In the genomic region with DNA sequence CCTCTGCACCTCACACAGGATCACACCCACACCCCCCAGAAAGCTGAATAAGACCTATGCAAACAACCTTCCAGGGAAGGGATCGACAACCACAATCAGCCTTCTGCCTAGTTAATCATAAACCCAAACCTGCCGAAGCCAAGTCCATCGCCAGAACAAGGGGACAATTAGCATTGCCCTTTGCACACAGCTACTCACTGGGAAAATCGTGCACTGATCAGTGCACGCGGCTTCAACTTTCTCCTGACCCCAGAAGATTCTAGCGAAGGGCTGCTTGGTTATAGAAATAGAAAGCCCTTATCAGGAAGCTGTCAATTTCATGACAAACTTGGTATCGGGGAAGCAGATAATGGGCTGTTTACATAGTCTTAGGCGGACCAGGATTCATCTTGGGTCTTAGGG, we compare ENCODE assay signal across 1 cellular context.
TF ChIP-seq lines count a peak whose summit lies in the region.

No MANE protein-coding gene starts in this region.

TF ChIP-seq in HepG2, 621 proteins besides CTCF, POLR2A, EP300 and RAD21 (continued from another document and continues in another):
- no peak; the same call in 1 of the 2 replicates for TF ChIP-seq ZNF564 (CRISPR knock-in tag; IDR thresholded peaks at IDR 0.05)
- TF ChIP-seq, protein P1, sequence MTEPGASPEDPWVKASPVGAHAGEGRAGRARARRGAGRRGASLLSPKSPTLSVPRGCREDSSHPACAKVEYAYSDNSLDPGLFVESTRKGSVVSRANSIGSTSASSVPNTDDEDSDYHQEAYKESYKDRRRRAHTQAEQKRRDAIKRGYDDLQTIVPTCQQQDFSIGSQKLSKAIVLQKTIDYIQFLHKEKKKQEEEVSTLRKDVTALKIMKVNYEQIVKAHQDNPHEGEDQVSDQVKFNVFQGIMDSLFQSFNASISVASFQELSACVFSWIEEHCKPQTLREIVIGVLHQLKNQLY (CRISPR knock-in tag; IDR thresholded peaks at IDR 0.05), result no peak
- no peak for TF ChIP-seq KLF13 (CRISPR knock-in tag; IDR thresholded peaks at IDR 0.05)
- no peak for TF ChIP-seq FLYWCH1 (CRISPR knock-in tag; IDR thresholded peaks at IDR 0.05)
- peak; percentile 90; the same call in 1 of the 2 replicates for TF ChIP-seq ZNF614 (CRISPR knock-in tag; IDR thresholded peaks at IDR 0.05; ENCODE audit: borderline replicate concordance)
- no peak for TF ChIP-seq ZNF891 (CRISPR knock-in tag; IDR thresholded peaks at IDR 0.05)
- no peak for TF ChIP-seq SMAD1 (CRISPR knock-in tag; IDR thresholded peaks at IDR 0.05; ENCODE audit: borderline replicate concordance, low read depth)
- TF ChIP-seq, protein P2, sequence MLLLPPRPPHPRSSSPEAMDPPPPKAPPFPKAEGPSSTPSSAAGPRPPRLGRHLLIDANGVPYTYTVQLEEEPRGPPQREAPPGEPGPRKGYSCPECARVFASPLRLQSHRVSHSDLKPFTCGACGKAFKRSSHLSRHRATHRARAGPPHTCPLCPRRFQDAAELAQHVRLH (CRISPR knock-in tag; IDR thresholded peaks at IDR 0.05; ENCODE audit: borderline replicate concordance, low read depth), result no peak
- TF ChIP-seq RXRB (CRISPR knock-in tag; IDR thresholded peaks at IDR 0.05; ENCODE audit: borderline replicate concordance), result peak; percentile 74
- TF ChIP-seq, protein P3, sequence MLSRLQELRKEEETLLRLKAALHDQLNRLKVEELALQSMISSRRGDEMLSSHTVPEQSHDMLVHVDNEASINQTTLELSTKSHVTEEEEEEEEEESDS (CRISPR knock-in tag; IDR thresholded peaks at IDR 0.05; ENCODE audit: borderline replicate concordance), result no peak
- TF ChIP-seq, protein P4, sequence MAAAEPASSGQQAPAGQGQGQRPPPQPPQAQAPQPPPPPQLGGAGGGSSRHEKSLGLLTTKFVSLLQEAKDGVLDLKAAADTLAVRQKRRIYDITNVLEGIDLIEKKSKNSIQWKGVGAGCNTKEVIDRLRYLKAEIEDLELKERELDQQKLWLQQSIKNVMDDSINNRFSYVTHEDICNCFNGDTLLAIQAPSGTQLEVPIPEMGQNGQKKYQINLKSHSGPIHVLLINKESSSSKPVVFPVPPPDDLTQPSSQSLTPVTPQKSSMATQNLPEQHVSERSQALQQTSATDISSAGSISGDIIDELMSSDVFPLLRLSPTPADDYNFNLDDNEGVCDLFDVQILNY (CRISPR knock-in tag; conservative IDR thresholded peaks at IDR 0.05), result no peak
- TF ChIP-seq, protein P5, sequence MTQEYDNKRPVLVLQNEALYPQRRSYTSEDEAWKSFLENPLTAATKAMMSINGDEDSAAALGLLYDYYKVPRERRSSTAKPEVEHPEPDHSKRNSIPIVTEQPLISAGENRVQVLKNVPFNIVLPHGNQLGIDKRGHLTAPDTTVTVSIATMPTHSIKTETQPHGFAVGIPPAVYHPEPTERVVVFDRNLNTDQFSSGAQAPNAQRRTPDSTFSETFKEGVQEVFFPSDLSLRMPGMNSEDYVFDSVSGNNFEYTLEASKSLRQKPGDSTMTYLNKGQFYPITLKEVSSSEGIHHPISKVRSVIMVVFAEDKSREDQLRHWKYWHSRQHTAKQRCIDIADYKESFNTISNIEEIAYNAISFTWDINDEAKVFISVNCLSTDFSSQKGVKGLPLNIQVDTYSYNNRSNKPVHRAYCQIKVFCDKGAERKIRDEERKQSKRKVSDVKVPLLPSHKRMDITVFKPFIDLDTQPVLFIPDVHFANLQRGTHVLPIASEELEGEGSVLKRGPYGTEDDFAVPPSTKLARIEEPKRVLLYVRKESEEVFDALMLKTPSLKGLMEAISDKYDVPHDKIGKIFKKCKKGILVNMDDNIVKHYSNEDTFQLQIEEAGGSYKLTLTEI (CRISPR knock-in tag; conservative IDR thresholded peaks at IDR 0.05), result no peak
- TF ChIP-seq ZNF607 (CRISPR knock-in tag; IDR thresholded peaks at IDR 0.05; ENCODE audit: borderline replicate concordance), result no peak
- no peak for TF ChIP-seq ZSCAN29 (CRISPR knock-in tag; conservative IDR thresholded peaks at IDR 0.05)
- TF ChIP-seq, protein P6, sequence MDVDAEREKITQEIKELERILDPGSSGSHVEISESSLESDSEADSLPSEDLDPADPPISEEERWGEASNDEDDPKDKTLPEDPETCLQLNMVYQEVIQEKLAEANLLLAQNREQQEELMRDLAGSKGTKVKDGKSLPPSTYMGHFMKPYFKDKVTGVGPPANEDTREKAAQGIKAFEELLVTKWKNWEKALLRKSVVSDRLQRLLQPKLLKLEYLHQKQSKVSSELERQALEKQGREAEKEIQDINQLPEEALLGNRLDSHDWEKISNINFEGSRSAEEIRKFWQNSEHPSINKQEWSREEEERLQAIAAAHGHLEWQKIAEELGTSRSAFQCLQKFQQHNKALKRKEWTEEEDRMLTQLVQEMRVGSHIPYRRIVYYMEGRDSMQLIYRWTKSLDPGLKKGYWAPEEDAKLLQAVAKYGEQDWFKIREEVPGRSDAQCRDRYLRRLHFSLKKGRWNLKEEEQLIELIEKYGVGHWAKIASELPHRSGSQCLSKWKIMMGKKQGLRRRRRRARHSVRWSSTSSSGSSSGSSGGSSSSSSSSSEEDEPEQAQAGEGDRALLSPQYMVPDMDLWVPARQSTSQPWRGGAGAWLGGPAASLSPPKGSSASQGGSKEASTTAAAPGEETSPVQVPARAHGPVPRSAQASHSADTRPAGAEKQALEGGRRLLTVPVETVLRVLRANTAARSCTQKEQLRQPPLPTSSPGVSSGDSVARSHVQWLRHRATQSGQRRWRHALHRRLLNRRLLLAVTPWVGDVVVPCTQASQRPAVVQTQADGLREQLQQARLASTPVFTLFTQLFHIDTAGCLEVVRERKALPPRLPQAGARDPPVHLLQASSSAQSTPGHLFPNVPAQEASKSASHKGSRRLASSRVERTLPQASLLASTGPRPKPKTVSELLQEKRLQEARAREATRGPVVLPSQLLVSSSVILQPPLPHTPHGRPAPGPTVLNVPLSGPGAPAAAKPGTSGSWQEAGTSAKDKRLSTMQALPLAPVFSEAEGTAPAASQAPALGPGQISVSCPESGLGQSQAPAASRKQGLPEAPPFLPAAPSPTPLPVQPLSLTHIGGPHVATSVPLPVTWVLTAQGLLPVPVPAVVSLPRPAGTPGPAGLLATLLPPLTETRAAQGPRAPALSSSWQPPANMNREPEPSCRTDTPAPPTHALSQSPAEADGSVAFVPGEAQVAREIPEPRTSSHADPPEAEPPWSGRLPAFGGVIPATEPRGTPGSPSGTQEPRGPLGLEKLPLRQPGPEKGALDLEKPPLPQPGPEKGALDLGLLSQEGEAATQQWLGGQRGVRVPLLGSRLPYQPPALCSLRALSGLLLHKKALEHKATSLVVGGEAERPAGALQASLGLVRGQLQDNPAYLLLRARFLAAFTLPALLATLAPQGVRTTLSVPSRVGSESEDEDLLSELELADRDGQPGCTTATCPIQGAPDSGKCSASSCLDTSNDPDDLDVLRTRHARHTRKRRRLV (CRISPR knock-in tag; IDR thresholded peaks at IDR 0.05), result no peak
- no peak for TF ChIP-seq SRF (IDR thresholded peaks at IDR 0.05; ENCODE audit: low read depth, low read length)
- TF ChIP-seq, protein P7, sequence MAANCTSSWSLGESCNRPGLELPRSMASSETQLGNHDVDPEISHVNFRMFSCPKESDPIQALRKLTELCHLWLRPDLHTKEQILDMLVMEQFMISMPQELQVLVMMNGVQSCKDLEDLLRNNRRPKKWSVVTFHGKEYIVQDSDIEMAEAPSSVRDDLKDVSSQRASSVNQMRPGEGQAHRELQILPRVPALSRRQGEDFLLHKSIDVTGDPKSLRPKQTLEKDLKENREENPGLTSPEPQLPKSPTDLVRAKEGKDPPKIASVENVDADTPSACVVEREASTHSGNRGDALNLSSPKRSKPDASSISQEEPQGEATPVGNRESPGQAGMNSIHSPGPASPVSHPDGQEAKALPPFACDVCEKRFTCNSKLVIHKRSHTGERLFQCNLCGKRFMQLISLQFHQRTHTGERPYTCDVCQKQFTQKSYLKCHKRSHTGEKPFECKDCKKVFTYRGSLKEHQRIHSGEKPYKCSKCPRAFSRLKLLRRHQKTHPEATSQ (CRISPR knock-in tag; IDR thresholded peaks at IDR 0.05; ENCODE audit: borderline replicate concordance), result no peak
- TF ChIP-seq MYNN (CRISPR knock-in tag; IDR thresholded peaks at IDR 0.05; ENCODE audit: low read depth), result no peak
- peak; percentile 53; the same call in 1 of the 2 replicates for TF ChIP-seq TARDBP (CRISPR knock-in tag; IDR thresholded peaks at IDR 0.05)
- TF ChIP-seq HMG20B (CRISPR knock-in tag; conservative IDR thresholded peaks at IDR 0.05), result no peak
- peak; percentile 62 for TF ChIP-seq TEAD3 (CRISPR knock-in tag; optimal IDR thresholded peaks at IDR 0.05; ENCODE audit: borderline replicate concordance)
- TF ChIP-seq FOXA3 (CRISPR knock-in tag; IDR thresholded peaks at IDR 0.05), result peak; percentile 61
- TF ChIP-seq ZNF367 (CRISPR knock-in tag; IDR thresholded peaks at IDR 0.05; ENCODE audit: borderline replicate concordance), result no peak
- no peak for TF ChIP-seq ZNF10 (CRISPR knock-in tag; IDR thresholded peaks at IDR 0.05; ENCODE audit: borderline replicate concordance, low read depth)
- no peak for TF ChIP-seq ZNF547 (CRISPR knock-in tag; IDR thresholded peaks at IDR 0.05)
- TF ChIP-seq ZNF605 (CRISPR knock-in tag; IDR thresholded peaks at IDR 0.05), result peak; percentile 77
- TF ChIP-seq GPN1 (CRISPR knock-in tag; IDR thresholded peaks at IDR 0.05; ENCODE audit: borderline replicate concordance), result no peak
- peak; percentile 79 for TF ChIP-seq KDM6A (CRISPR knock-in tag; IDR thresholded peaks at IDR 0.05; ENCODE audit: low read depth)
- TF ChIP-seq JDP2 (CRISPR knock-in tag; IDR thresholded peaks at IDR 0.05; ENCODE audit: borderline replicate concordance), result no peak
- TF ChIP-seq FOXJ3 (CRISPR knock-in tag; IDR thresholded peaks at IDR 0.05; ENCODE audit: borderline replicate concordance), result no peak
- no peak for TF ChIP-seq RBM22 (optimal IDR thresholded peaks at IDR 0.05; ENCODE audit: low read length)
- no peak for TF ChIP-seq RORA (CRISPR knock-in tag; IDR thresholded peaks at IDR 0.05)
- TF ChIP-seq, protein P8, sequence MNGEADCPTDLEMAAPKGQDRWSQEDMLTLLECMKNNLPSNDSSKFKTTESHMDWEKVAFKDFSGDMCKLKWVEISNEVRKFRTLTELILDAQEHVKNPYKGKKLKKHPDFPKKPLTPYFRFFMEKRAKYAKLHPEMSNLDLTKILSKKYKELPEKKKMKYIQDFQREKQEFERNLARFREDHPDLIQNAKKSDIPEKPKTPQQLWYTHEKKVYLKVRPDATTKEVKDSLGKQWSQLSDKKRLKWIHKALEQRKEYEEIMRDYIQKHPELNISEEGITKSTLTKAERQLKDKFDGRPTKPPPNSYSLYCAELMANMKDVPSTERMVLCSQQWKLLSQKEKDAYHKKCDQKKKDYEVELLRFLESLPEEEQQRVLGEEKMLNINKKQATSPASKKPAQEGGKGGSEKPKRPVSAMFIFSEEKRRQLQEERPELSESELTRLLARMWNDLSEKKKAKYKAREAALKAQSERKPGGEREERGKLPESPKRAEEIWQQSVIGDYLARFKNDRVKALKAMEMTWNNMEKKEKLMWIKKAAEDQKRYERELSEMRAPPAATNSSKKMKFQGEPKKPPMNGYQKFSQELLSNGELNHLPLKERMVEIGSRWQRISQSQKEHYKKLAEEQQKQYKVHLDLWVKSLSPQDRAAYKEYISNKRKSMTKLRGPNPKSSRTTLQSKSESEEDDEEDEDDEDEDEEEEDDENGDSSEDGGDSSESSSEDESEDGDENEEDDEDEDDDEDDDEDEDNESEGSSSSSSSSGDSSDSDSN (CRISPR knock-in tag; IDR thresholded peaks at IDR 0.05), result no peak
- TF ChIP-seq, protein P9, sequence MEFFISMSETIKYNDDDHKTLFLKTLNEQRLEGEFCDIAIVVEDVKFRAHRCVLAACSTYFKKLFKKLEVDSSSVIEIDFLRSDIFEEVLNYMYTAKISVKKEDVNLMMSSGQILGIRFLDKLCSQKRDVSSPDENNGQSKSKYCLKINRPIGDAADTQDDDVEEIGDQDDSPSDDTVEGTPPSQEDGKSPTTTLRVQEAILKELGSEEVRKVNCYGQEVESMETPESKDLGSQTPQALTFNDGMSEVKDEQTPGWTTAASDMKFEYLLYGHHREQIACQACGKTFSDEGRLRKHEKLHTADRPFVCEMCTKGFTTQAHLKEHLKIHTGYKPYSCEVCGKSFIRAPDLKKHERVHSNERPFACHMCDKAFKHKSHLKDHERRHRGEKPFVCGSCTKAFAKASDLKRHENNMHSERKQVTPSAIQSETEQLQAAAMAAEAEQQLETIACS (CRISPR knock-in tag; IDR thresholded peaks at IDR 0.05), result no peak
- TF ChIP-seq HNF4G (IDR thresholded peaks at IDR 0.05; ENCODE audit: borderline replicate concordance, low read depth, low read length), result peak; percentile 74
- TF ChIP-seq HNF4G (CRISPR knock-in tag; IDR thresholded peaks at IDR 0.05; ENCODE audit: borderline replicate concordance, low read depth), result peak; percentile 29; the same call in 1 of the 2 replicates
- 0 out of 2 replicates have a peak, but pooled peaks have one; percentile 48 for TF ChIP-seq NFIC (IDR thresholded peaks at IDR 0.05; ENCODE audit: low read length)
- no peak for TF ChIP-seq ZFAT (CRISPR knock-in tag; conservative IDR thresholded peaks at IDR 0.05)
- TF ChIP-seq NR2F2 (IDR thresholded peaks at IDR 0.05; ENCODE audit: borderline replicate concordance, low read depth), result no peak
- TF ChIP-seq, protein P10, sequence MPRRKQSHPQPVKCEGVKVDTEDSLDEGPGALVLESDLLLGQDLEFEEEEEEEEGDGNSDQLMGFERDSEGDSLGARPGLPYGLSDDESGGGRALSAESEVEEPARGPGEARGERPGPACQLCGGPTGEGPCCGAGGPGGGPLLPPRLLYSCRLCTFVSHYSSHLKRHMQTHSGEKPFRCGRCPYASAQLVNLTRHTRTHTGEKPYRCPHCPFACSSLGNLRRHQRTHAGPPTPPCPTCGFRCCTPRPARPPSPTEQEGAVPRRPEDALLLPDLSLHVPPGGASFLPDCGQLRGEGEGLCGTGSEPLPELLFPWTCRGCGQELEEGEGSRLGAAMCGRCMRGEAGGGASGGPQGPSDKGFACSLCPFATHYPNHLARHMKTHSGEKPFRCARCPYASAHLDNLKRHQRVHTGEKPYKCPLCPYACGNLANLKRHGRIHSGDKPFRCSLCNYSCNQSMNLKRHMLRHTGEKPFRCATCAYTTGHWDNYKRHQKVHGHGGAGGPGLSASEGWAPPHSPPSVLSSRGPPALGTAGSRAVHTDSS (CRISPR knock-in tag; conservative IDR thresholded peaks at IDR 0.05), result no peak
- TF ChIP-seq NFYC (CRISPR knock-in tag; IDR thresholded peaks at IDR 0.05), result no peak
- no peak for TF ChIP-seq ETV6 (CRISPR knock-in tag; conservative IDR thresholded peaks at IDR 0.05)
